In the genomic region with DNA sequence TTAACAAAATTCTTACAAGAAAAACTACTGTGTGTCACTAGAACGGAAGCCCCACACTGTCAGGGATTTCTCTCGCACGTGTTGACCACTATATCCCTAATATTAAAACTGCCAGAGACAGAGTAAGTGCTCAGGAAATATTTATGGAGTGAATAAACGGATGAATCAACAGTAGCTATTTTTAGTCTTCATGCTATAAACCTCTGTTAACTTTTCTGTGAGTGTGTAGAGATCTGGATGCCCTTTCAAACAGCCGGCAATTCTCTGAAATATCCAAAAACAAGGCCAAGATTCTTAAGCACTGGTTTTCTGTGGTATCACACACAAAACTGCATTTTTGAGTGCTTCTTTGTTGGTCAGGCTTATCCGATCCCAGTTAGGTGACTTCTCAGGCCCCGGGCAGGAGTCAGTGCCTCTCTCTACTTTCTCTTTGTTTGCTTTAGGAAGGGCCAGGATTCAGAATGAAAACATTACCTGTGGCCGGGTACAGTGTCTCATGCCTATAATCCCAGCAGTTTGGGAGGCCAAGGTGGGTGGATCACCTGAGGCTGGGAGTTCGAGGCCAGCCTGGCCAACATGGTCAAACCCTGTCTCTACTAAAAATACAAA, we compare ENCODE assay signal across 11 cellular contexts. TPM values are rescaled to one million over a fixed set of nuclear protein-coding genes. Genes with fewer than 3 reads are reported as not detected.
A peak's percentile ranks its signal among the peaks of the same experiment; 100 is the strongest.
DNase-seq lines count a peak whose midpoint lies in the region; ATAC-seq and TF ChIP-seq lines count a peak whose summit lies in the region.
"Had no signal": no experiment of that assay in that cellular context is flagged by ENCODE, and none has a peak within 500 bp of the region (broad histone marks: within the 10 kb centered on the region; RNA-seq: fewer than 3 reads in every experiment).

No MANE protein-coding gene starts in this region.

- H3K27ac ChIP-seq in spleen = no peak overlapping the region

- H3K4me3 ChIP-seq in fibroblast of the aortic adventitia (ENCODE audit: low read depth, low read length) (peak overlapping the region; percentile 46), spleen (no peak overlapping the region)
- H3K4me3 ChIP-seq: heart left ventricle had no signal

- DNase-seq in Daoy (ENCODE audit: low read depth) (peak; percentile 53), SW480 (ENCODE audit: low spot score) (peak; percentile 82), fibroblast of the aortic adventitia (ENCODE audit: low read depth) (peak; percentile 93), renal cortical epithelial cell (ENCODE audit: low read depth) (peak; percentile 82), spleen (no peak), GM19240 (ENCODE audit: insufficient read length, low spot score) (no peak), C1 segment of cervical spinal cord (lab: John Stamatoyannopoulos, UW) (no peak)
- DNase-seq: activated CD4-positive, alpha-beta T cell treated with anti-CD3 and anti-CD28 coated beads, Interleukin-2, amount 50 U/mL, for 48 hours; heart left ventricle; NCI-H146 had no signal

- intact Hi-C loops in spleen (cut with DNase I; ENCODE audit: low total_unique reads) = no loop called here

- TF ChIP-seq CTCF in fibroblast of the aortic adventitia (IDR thresholded peaks at IDR 0.05; ENCODE audit: insufficient read depth, low read length) (no peak), spleen (IDR thresholded peaks at IDR 0.05 in 8 of 11, conservative IDR thresholded peaks at IDR 0.05 in 3 of 11) (no peak)

- 60 to 74% (median 65%) methylated on average over 9 of the region's 9 CpGs for WGBS in spleen, 5 donors

- H3K9me3 ChIP-seq in spleen = no peaks in the 10 kb centered on the region
- H3K9me3 ChIP-seq: heart left ventricle had no signal

- H3K27me3 ChIP-seq in spleen (replicated peaks in 1 of 7) = no peaks in the 10 kb centered on the region
- H3K27me3 ChIP-seq: heart left ventricle had no signal

- TF ChIP-seq POLR2A in spleen (IDR thresholded peaks at IDR 0.05) = no peak

- no peak for ATAC-seq in GM19395 (IDR thresholded peaks at IDR 0.05; ENCODE audit: unreplicated experiment)

- H3K4me1 ChIP-seq in spleen = peaks cover 0 to 12% (median 0%) of the 10 kb centered on the region in 6 donors

- no peaks in the 10 kb centered on the region for H3K36me3 ChIP-seq in spleen
- H3K36me3 ChIP-seq: heart left ventricle had no signal

RNA-seq across cellular contexts. Expression of a gene that starts 15.7 kb away (rescaled TPM):
- total RNA-seq in Daoy (2014; rRNA removed; shearing (Covaris generic)) = 5.6 and 7.9 TPM in 2 replicates
- 23.7 and 69.1 TPM in 2 replicates for total RNA-seq in fibroblast of the aortic adventitia (ENCODE audit: low replicate concordance)
- 33.0 and 60.6 TPM in 2 replicates for total RNA-seq in renal cortical epithelial cell
- total RNA-seq in spleen = 10 to 100 TPM in 2 of 7 donors, 1 to 10 TPM in 5; 5.7 to 11.5 (median 9.0) TPM
- 1 to 10 TPM in 1 of 3 donors, under 1 TPM in 2; 0.37 to 1.2 (median 0.76) TPM for polyA plus RNA-seq in spleen

RNA-seq across cellular contexts. Expression of a gene that starts 49.9 kb away (rescaled TPM):
- 0.83 and 0.86 TPM in 2 replicates for total RNA-seq in Daoy (2014; rRNA removed; shearing (Covaris generic))
- 0.36 and 4.1 TPM in 2 replicates for total RNA-seq in fibroblast of the aortic adventitia (ENCODE audit: low replicate concordance)
- 0.15 and 0.35 TPM in 2 replicates for total RNA-seq in renal cortical epithelial cell
- 1 to 10 TPM in 2 of 7 donors, under 1 TPM in 5; 0.20 to 2.3 (median 0.47) TPM for total RNA-seq in spleen
- polyA plus RNA-seq in spleen = under 1 TPM; 0.06 to 0.38 (median 0.37) TPM

Comparison
In these comparisons a context has a peak if more than half of its experiments do, and no peak if none do; other contexts are left out.
1. DNase-seq: peak in Daoy (single experiment), SW480 (single experiment), fibroblast of the aortic adventitia (single experiment) and renal cortical epithelial cell (single experiment); none in spleen (single experiment), GM19240 (single experiment) and C1 segment of cervical spinal cord (0 of 14).